Comparison of ENCODE assay signal across 8 cellular contexts in the genomic region with DNA sequence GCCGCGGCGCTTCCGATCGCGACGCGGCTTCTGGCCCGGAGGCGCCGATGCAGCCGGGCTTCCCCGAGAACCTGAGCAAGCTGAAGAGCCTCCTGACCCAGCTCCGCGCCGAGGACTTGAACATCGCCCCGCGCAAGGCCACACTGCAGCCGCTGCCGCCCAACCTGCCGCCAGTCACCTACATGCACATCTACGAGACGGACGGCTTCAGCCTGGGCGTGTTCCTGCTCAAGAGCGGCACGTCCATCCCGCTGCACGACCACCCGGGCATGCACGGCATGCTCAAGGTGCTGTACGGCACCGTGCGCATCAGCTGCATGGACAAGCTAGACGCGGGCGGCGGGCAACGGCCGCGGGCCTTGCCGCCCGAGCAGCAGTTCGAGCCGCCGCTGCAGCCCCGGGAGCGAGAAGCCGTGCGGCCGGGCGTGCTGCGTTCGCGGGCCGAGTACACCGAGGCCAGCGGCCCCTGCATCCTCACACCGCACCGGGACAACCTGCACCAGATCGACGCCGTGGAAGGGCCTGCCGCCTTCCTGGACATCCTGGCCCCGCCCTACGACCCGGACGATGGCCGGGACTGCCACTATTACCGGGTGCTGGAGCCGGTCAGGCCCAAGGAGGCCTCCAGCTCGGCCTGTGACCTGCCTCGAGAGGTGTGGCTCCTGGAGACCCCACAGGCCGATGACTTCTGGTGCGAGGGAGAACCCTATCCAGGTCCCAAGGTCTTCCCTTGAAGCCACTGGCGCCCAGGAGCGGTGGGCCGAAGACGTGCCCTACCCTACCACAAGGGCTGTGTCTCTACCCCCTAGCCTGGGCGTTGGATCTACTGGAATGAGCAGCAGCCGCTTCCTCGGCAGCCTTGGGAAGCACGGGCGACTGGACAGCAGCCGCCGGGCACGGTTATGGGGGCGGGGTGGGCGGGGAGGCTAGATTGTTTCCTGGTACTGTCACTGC. TPM values are rescaled to one million over a fixed set of nuclear protein-coding genes. Genes with fewer than 3 reads are reported as not detected.
DNase-seq lines count a peak whose midpoint lies in the region; ATAC-seq, FAIRE-seq and TF ChIP-seq lines count a peak whose summit lies in the region.

No MANE protein-coding gene starts in this region.

- peak overlapping the region; percentile 86 for H3K9ac ChIP-seq in keratinocyte (ENCODE audit: control insufficient read depth, extremely low read depth, insufficient read depth, low read length)

- dilution Hi-C loops in keratinocyte (cut with MboI; ENCODE audit: extremely low pct_ligation_motif_present, low sequenced_read_pairs) = loop anchor here (25.0 kb wide), 1 partner anchor 193 kb away; no protein-coding TSS in a partner anchor

- peaks cover 14% of the 10 kb centered on the region for H3K4me1 ChIP-seq in keratinocyte (ENCODE audit: control insufficient read depth, extremely low read depth, insufficient read depth, low read length)

- no peaks in the 10 kb centered on the region for H4K20me1 ChIP-seq in keratinocyte (ENCODE audit: control insufficient read depth, extremely low read depth, insufficient read depth, low read length)

- TF ChIP-seq CTCF in GM13977 (IDR thresholded peaks at IDR 0.05; ENCODE audit: extremely low read depth, insufficient read depth, missing control alignments) (no peak), RWPE1 (conservative IDR thresholded peaks at IDR 0.05; ENCODE audit: low read depth) (no peak), brain microvascular endothelial cell (IDR thresholded peaks at IDR 0.05; ENCODE audit: low read depth, low read length, missing control alignments) (no peak), keratinocyte (optimal IDR thresholded peaks at IDR 0.05 in 1 of 3, IDR thresholded peaks at IDR 0.05 in 1 of 3, conservative IDR thresholded peaks at IDR 0.05 in 1 of 3; ENCODE audit: extremely low read depth in 1 of 3, insufficient read depth in 2 of 3, low read length in 3 of 3) (no peak)

- H3K9me1 ChIP-seq in keratinocyte (ENCODE audit: control insufficient read depth, extremely low read depth, insufficient read depth, low read length) = peaks cover 2% of the 10 kb centered on the region

- H3K9me3 ChIP-seq in keratinocyte (ENCODE audit: control insufficient read depth, low read depth, low read length) = no peaks in the 10 kb centered on the region

- H3K79me2 ChIP-seq in keratinocyte (ENCODE audit: control insufficient read depth, insufficient read depth, low read length) = peaks cover 31% of the 10 kb centered on the region

- peak overlapping the region; percentile 99 for H2AFZ ChIP-seq in keratinocyte (ENCODE audit: control insufficient read depth, low read length)

- in situ Hi-C loops in GM13977 (cut with MboI; ENCODE audit: low pct_unique_long_range_greater_than_20kb, low sequenced_read_pairs, unreplicated experiment) (no loop called here), brain microvascular endothelial cell (cut with HindIII; ENCODE audit: low pct_ligation_motif_present, low sequenced_read_pairs) (loop anchor here (25.0 kb wide), 1 partner anchor 193 kb away; no protein-coding TSS in a partner anchor)

- FAIRE-seq in keratinocyte (lab: Jason Lieb, UNC) = no peak

- H3K4me2 ChIP-seq in keratinocyte (ENCODE audit: control insufficient read depth, extremely low read depth, insufficient read depth, low read depth, low read length) = peak overlapping the region; percentile 90

- POLR2A ChIA-PET in RWPE1 (lab: Yijun Ruan, JAX; ENCODE audit: low non-redundant PET) = interaction anchor here (0.6 kb wide), 1 partner anchor 195 kb away, joined by 3 read pairs; no protein-coding TSS in a partner anchor

- CTCF ChIA-PET in RWPE1 (lab: Yijun Ruan, JAX) = interaction anchor here (0.7 kb wide), 1 partner anchor 12 kb away, joined by 3 read pairs; no protein-coding TSS in a partner anchor

- H3K4me3 ChIP-seq in brain microvascular endothelial cell (ENCODE audit: low read depth, low read length) = peak overlapping the region; percentile 93
- peak overlapping the region; percentile 75 to 92 (median 83) for H3K4me3 ChIP-seq in keratinocyte (ENCODE audit: control insufficient read depth in 2 of 3, extremely low read depth in 1 of 3, insufficient read depth in 2 of 3, low read depth in 1 of 3, low read length in 3 of 3)

- H3K27ac ChIP-seq in RWPE1 (peak overlapping the region; percentile 89), brain microvascular endothelial cell (peak overlapping the region; percentile 87), keratinocyte (ENCODE audit: control insufficient read depth, insufficient read depth, low read length) (peak overlapping the region; percentile 93)

- H3K27me3 ChIP-seq in brain microvascular endothelial cell (replicated peaks) = no peaks in the 10 kb centered on the region
- peaks cover 3% of the 10 kb centered on the region for H3K27me3 ChIP-seq in keratinocyte (ENCODE audit: control insufficient read depth, extremely low read depth, insufficient read depth, low read length)

- no peaks in the 10 kb centered on the region for H3K36me3 ChIP-seq in brain microvascular endothelial cell (replicated peaks)
- H3K36me3 ChIP-seq in keratinocyte (ENCODE audit: control insufficient read depth in 2 of 2, extremely low read depth in 1 of 2, insufficient read depth in 2 of 2, low read length in 2 of 2) = no peaks in the 10 kb centered on the region

- ATAC-seq in HG03025 (IDR thresholded peaks at IDR 0.05; ENCODE audit: low FRiP score, unreplicated experiment) = peak; percentile 13

- DNase-seq in A172 (ENCODE audit: low spot score) = peak; percentile 27
- peak; percentile 77 for DNase-seq in GM13977 (ENCODE audit: low spot score)
- peak; percentile 42 for DNase-seq in RWPE1 (ENCODE audit: low spot score)
- DNase-seq in brain microvascular endothelial cell = peak; percentile 29
- DNase-seq in keratinocyte (ENCODE audit: low read depth, low spot score) = no peak
- DNase-seq in stimulated activated CD4-positive, alpha-beta T cell treated with anti-CD3 and anti-CD28 coated beads, Interleukin-1b, Interleukin-23, amount 100 ng/mL, for 48 hours = peak; percentile 12
- no peak for DNase-seq in MV-4-11 (lab: John Stamatoyannopoulos, UW)

RNA-seq across cellular contexts. Expression of a gene that starts 0.9 kb away (rescaled TPM):
- 28.5 and 32.3 TPM in 2 replicates for total RNA-seq in A172 (2014; rRNA removed; shearing (Covaris generic))
- 9.6 to 16.5 TPM (median 13.2 TPM) in 3 replicates for polyA plus RNA-seq in keratinocyte
- 2.5 TPM for polyA plus RNA-seq in keratinocyte (2011; ENCODE audit: low read depth)
- polyA plus RNA-seq in keratinocyte (2011; cell fraction: cytosol; rRNA removed) = 11.8 and 19.8 TPM in 2 replicates
- 10.4 and 11.2 TPM in 2 replicates for polyA plus RNA-seq in keratinocyte (2011; cell fraction: nucleus; rRNA removed)
- 7.6 and 10.9 TPM in 2 replicates for polyA plus RNA-seq in keratinocyte (2012; ENCODE audit: low replicate concordance)
- polyA minus RNA-seq in keratinocyte = 4.8 to 9.7 TPM (median 7.2 TPM) in 3 replicates
- polyA minus RNA-seq in keratinocyte (2011; cell fraction: cytosol; rRNA and poly(A)+ RNA removed) = 26.9 TPM
- 7.0 and 7.9 TPM in 2 replicates for polyA minus RNA-seq in keratinocyte (2011; cell fraction: nucleus; rRNA and poly(A)+ RNA removed)

RNA-seq across cellular contexts. Expression of a gene that starts 10.8 kb away (rescaled TPM):
- 0.09 and 0.19 TPM in 2 replicates for total RNA-seq in A172 (2014; rRNA removed; shearing (Covaris generic))
- 0.09 to 0.39 TPM (median 0.22 TPM) in 3 replicates for polyA plus RNA-seq in keratinocyte
- polyA plus RNA-seq in keratinocyte (2011; ENCODE audit: low read depth) = 1.1 TPM
- polyA plus RNA-seq in keratinocyte (2011; cell fraction: cytosol; rRNA removed) = 0.06 and 0.10 TPM in 2 replicates
- 0.19 TPM in 2 replicates for polyA plus RNA-seq in keratinocyte (2011; cell fraction: nucleus; rRNA removed)
- 0.05 and 1.6 TPM in 2 replicates for polyA plus RNA-seq in keratinocyte (2012; ENCODE audit: low replicate concordance)
- 0.13 to 0.16 TPM in 2 of 3 replicates, not detected in the other for polyA minus RNA-seq in keratinocyte
- polyA minus RNA-seq in keratinocyte (2011; cell fraction: cytosol; rRNA and poly(A)+ RNA removed) = not detected
- 0.32 TPM in 1 of 2 replicates, not detected in the other for polyA minus RNA-seq in keratinocyte (2011; cell fraction: nucleus; rRNA and poly(A)+ RNA removed)

Comparison
In these comparisons a context has a peak if more than half of its experiments do, and no peak if none do; other contexts are left out.
1. DNase-seq: peak in A172 (single experiment), GM13977 (single experiment), RWPE1 (single experiment), brain microvascular endothelial cell (single experiment) and stimulated activated CD4-positive, alpha-beta T cell treated with anti-CD3 and anti-CD28 coated beads, Interleukin-1b, Interleukin-23, amount 100 ng/mL, for 48 hours (single experiment); none in keratinocyte (single experiment) and MV-4-11 (single experiment).
2. Peak in every context shown above with its lines, with median percentiles within 50 percentile points of each other: H3K27ac ChIP-seq.